1 cellular context compared by ENCODE assay signal in genomic region chr12:132415456-132416120, GRCh38.
TF ChIP-seq lines count a peak whose summit lies in the region.

No MANE protein-coding gene starts in this region.

TF ChIP-seq in WTC11, 78 proteins besides CTCF, POLR2A, EP300 and RAD21 (continued from another document):
- TF ChIP-seq PRDM15 (CRISPR knock-in tag; IDR thresholded peaks at IDR 0.05) (no peak), NFATC4 (CRISPR knock-in tag; IDR thresholded peaks at IDR 0.05) (no peak), CREM (CRISPR knock-in tag; IDR thresholded peaks at IDR 0.05) (no peak), RORB (CRISPR knock-in tag; IDR thresholded peaks at IDR 0.05) (no peak), ZNF425 (CRISPR knock-in tag; conservative IDR thresholded peaks at IDR 0.05) (no peak), ATF1 (CRISPR knock-in tag; IDR thresholded peaks at IDR 0.05) (no peak), ZBTB43 (CRISPR knock-in tag; IDR thresholded peaks at IDR 0.05) (no peak), ZSCAN18 (CRISPR knock-in tag; IDR thresholded peaks at IDR 0.05) (no peak), ZMAT4 (CRISPR knock-in tag; IDR thresholded peaks at IDR 0.05) (no peak), FOXP4 (CRISPR knock-in tag; IDR thresholded peaks at IDR 0.05) (no peak), ZBTB21 (CRISPR knock-in tag; IDR thresholded peaks at IDR 0.05; ENCODE audit: borderline replicate concordance) (no peak), ERG (CRISPR knock-in tag; IDR thresholded peaks at IDR 0.05) (no peak), E2F4 (CRISPR knock-in tag; IDR thresholded peaks at IDR 0.05; ENCODE audit: borderline replicate concordance, low read depth) (no peak)
